Comparison of ENCODE assay signal across 24 cellular contexts in the genomic region with DNA sequence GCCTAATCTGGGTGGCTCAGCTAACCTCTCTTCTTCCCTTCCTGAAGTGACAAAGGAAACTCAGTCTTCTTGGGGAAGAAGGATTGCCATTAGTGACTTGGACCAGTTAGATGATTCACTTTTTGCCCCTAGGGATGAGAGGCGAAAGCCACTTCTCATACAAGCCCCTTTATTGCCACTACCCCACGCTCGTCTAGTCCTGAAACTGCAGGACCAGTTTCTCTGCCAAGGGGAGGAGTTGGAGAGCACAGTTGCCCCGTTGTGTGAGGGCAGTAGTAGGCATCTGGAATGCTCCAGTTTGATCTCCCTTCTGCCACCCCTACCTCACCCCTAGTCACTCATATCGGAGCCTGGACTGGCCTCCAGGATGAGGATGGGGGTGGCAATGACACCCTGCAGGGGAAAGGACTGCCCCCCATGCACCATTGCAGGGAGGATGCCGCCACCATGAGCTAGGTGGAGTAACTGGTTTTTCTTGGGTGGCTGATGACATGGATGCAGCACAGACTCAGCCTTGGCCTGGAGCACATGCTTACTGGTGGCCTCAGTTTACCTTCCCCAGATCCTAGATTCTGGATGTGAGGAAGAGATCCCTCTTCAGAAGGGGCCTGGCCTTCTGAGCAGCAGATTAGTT. TPM values are rescaled to one million over a fixed set of nuclear protein-coding genes. Genes with fewer than 3 reads are reported as not detected.
DNase-seq lines count a peak whose midpoint lies in the region; ATAC-seq, FAIRE-seq and TF ChIP-seq lines count a peak whose summit lies in the region.
"Had no signal": no experiment of that assay in that cellular context is flagged by ENCODE, and none has a peak within 500 bp of the region (broad histone marks: within the 10 kb centered on the region; RNA-seq: fewer than 3 reads in every experiment).

No MANE protein-coding gene starts in this region.

- H3K27me3 Mint-ChIP-seq in CD14-positive monocyte (ENCODE audit: low read depth in 3 of 3): peaks cover 0 to 3% (median 3%) of the 10 kb centered on the region in 3 donors
- H3K27me3 Mint-ChIP-seq in CD4-positive, alpha-beta memory T cell: no peaks in the 10 kb centered on the region
- H3K27me3 Mint-ChIP-seq: natural killer cell treated with Interleukin-12 subunit alpha and Interleukin-12 subunit beta and Interleukin-15 and Interleukin-18, amount 100 ng/mL, for 72 hours had no signal

- H3K4me1 Mint-ChIP-seq in CD14-positive monocyte: peaks cover 32% of the 10 kb centered on the region
- peaks cover 9 to 35% (median 20%) of the 10 kb centered on the region in 4 donors for H3K4me1 Mint-ChIP-seq in CD4-positive, alpha-beta memory T cell

- H3K4me3 Mint-ChIP-seq in CD14-positive monocyte: no peak overlapping the region
- peak overlapping the region in 1 of 8 donors; percentile 16 for H3K4me3 Mint-ChIP-seq in CD4-positive, alpha-beta memory T cell
- H3K4me3 Mint-ChIP-seq: activated T-cell treated with anti-CD3 and anti-CD28 coated beads, Interleukin-2, amount 50 U/mL, for 4 hours; natural killer cell treated with Interleukin-12 subunit alpha and Interleukin-12 subunit beta and Interleukin-15 and Interleukin-18, amount 100 ng/mL, for 72 hours had no signal

- no peaks in the 10 kb centered on the region for H3K9me3 ChIP-seq in adipocyte (ENCODE audit: control insufficient read depth, low read length)
- no peaks in the 10 kb centered on the region for H3K9me3 ChIP-seq in CD4-positive, alpha-beta memory T cell (ENCODE audit: control insufficient read depth in 1 of 2, low read length in 2 of 2)
- H3K9me3 ChIP-seq: stomach had no signal

- peak overlapping the region; percentile 13 for H3K9ac ChIP-seq in adipocyte (ENCODE audit: low read length)

- TF ChIP-seq POLR2A in GM12892 (IDR thresholded peaks at IDR 0.05; ENCODE audit: low read depth, low read length): no peak
- TF ChIP-seq POLR2A in H54 (IDR thresholded peaks at IDR 0.05; ENCODE audit: low read depth, low read length): no peak

- peak overlapping the region in 3 of 7 donors; percentile 2 to 36 (median 23) for H3K27ac Mint-ChIP-seq in CD14-positive monocyte
- peak overlapping the region in 3 of 7 donors; percentile 60 to 71 (median 66) for H3K27ac Mint-ChIP-seq in CD4-positive, alpha-beta memory T cell
- H3K27ac Mint-ChIP-seq: natural killer cell treated with Interleukin-12 subunit alpha and Interleukin-12 subunit beta and Interleukin-15 and Interleukin-18, amount 100 ng/mL, for 72 hours had no signal

- no peak overlapping the region for H3K27ac ChIP-seq in CD4-positive, alpha-beta memory T cell (ENCODE audit: low read depth, low read length)
- H3K27ac ChIP-seq: brain microvascular endothelial cell, coronary artery, stomach had no signal

- H3K4me1 ChIP-seq in adipocyte (ENCODE audit: control insufficient read depth, insufficient read depth, low read length): peaks cover 16% of the 10 kb centered on the region
- H3K4me1 ChIP-seq in CD4-positive, alpha-beta memory T cell (ENCODE audit: insufficient read depth, low read length): peaks cover 20% of the 10 kb centered on the region

- FAIRE-seq in GM12892 (lab: Jason Lieb, UNC): peak; percentile 62
- FAIRE-seq in H54 (lab: Jason Lieb, UNC): no peak
- FAIRE-seq: G401.6, K562 had no signal

- H3K27me3 ChIP-seq in adipocyte (replicated peaks; ENCODE audit: control insufficient read depth, insufficient read depth, low read length): no peaks in the 10 kb centered on the region
- H3K27me3 ChIP-seq in CD4-positive, alpha-beta memory T cell (ENCODE audit: insufficient read depth, low read length): no peaks in the 10 kb centered on the region
- H3K27me3 ChIP-seq: brain microvascular endothelial cell, stomach had no signal

- POLR2A ChIA-PET in CD4-positive, alpha-beta memory T cell (lab: Charles Lee; ENCODE audit: partially characterized antibody): no interaction called here

- intact Hi-C loops in CD14-positive monocyte (cut with micrococcal nuclease): loop anchor here (5.0 to 10.0 kb wide), 3 partner anchors 66 to 354 kb away; no protein-coding TSS in a partner anchor
- intact Hi-C loops in CD4-positive, alpha-beta memory T cell (cut with micrococcal nuclease): loop anchor here (5.0 kb wide), 1 partner anchor 351 kb away; no protein-coding TSS in a partner anchor

- H3K9me3 Mint-ChIP-seq in CD14-positive monocyte: no peaks in the 10 kb centered on the region
- H3K9me3 Mint-ChIP-seq in CD4-positive, alpha-beta memory T cell: no peaks in the 10 kb centered on the region
- H3K9me3 Mint-ChIP-seq: activated T-cell treated with anti-CD3 and anti-CD28 coated beads, Interleukin-2, amount 50 U/mL, for 4 hours; natural killer cell treated with Interleukin-12 subunit alpha and Interleukin-12 subunit beta and Interleukin-15 and Interleukin-18, amount 100 ng/mL, for 72 hours had no signal

- H3K36me3 Mint-ChIP-seq in CD14-positive monocyte: peaks cover 48 to 61% of the 10 kb centered on the region in 2 donors
- H3K36me3 Mint-ChIP-seq in CD4-positive, alpha-beta memory T cell: no peaks in the 10 kb centered on the region
- H3K36me3 Mint-ChIP-seq: natural killer cell treated with Interleukin-12 subunit alpha and Interleukin-12 subunit beta and Interleukin-15 and Interleukin-18, amount 100 ng/mL, for 72 hours had no signal

- CTCF ChIA-PET in CD4-positive, alpha-beta memory T cell (lab: Charles Lee; ENCODE audit: partially characterized antibody): interaction anchor here (1.0 to 6.0 kb wide), 6 partner anchors 8 to 522 kb away, joined by 3 to 229 read pairs (median 4); no protein-coding TSS in a partner anchor

- DNase-seq in CD14-positive monocyte (ENCODE audit: low spot score) (peak; percentile 16), GM12892 (ENCODE audit: insufficient read length) (no peak), adipocyte (ENCODE audit: low read depth) (no peak), mesenteric fat pad (ENCODE audit: low spot score) (peak; percentile 74), LoVo (ENCODE audit: low spot score) (no peak), H54 (ENCODE audit: insufficient read length, low spot score) (no peak)
- DNase-seq in CD4-positive, alpha-beta memory T cell: no peak
- DNase-seq: activated CD4-positive, alpha-beta T cell treated with anti-CD3 and anti-CD28 coated beads, Interleukin-2, amount 50 U/mL, for 1 hour; activated T-cell treated with anti-CD3 and anti-CD28 coated beads, Interleukin-2, amount 50 U/mL, for 4 hours; AML-193; brain microvascular endothelial cell; kidney glomerular epithelial cell; NCI-H1092 treated with DMSO at 0.1 percent for 48 hours; NCI-H2029 treated with DMSO at 0.1 percent for 48 hours; NCI-H446; NK-92 treated with Interleukin-12 subunit alpha and Interleukin-12 subunit beta, amount 100 ng/mL, for 24 hours; stimulated activated CD4-positive, alpha-beta T cell treated with anti-CD3 and anti-CD28 coated beads, Interleukin-4, amount 100 ng/mL, for 1 hour; stomach had no signal

- no peak for TF ChIP-seq CTCF in CD14-positive monocyte (IDR thresholded peaks at IDR 0.05)

- no peak overlapping the region for H3K4me3 ChIP-seq in adipocyte (ENCODE audit: low read length)
- H3K4me3 ChIP-seq in CD4-positive, alpha-beta memory T cell (ENCODE audit: low read length in 2 of 2): no peak overlapping the region
- H3K4me3 ChIP-seq: coronary artery, K562, smooth muscle cell, stomach had no signal

- H3K36me3 ChIP-seq in adipocyte (ENCODE audit: control insufficient read depth, insufficient read depth, low read length, severe bottlenecking): peaks cover 77% of the 10 kb centered on the region
- H3K36me3 ChIP-seq in CD4-positive, alpha-beta memory T cell (ENCODE audit: insufficient read depth, low read length): no peaks in the 10 kb centered on the region
- H3K36me3 ChIP-seq: brain microvascular endothelial cell had no signal

- no peak for ATAC-seq in GM21528 (IDR thresholded peaks at IDR 0.05; ENCODE audit: low FRiP score, unreplicated experiment)
- ATAC-seq: K562; natural killer cell treated with Interleukin-12 subunit alpha and Interleukin-12 subunit beta and Interleukin-15 and Interleukin-18, amount 100 ng/mL, for 72 hours had no signal

RNA-seq across cellular contexts. Expression of a gene that starts 14.2 kb away (rescaled TPM):
- polyA plus RNA-seq in CD14-positive monocyte: 10 to 100 TPM; 13.7 to 20.0 TPM
- polyA plus RNA-seq in GM12892 (2012; ENCODE audit: missing spikeins): 34.1 TPM
- 80.4 TPM for total RNA-seq in mesenteric fat pad
- total RNA-seq in CD4-positive, alpha-beta memory T cell: 10 to 100 TPM; 22.0 to 32.2 TPM
- 10 to 100 TPM; 11.2 to 20.5 TPM for polyA plus RNA-seq in CD4-positive, alpha-beta memory T cell

RNA-seq across cellular contexts. Expression of a gene that starts 32.3 kb away (rescaled TPM):
- polyA plus RNA-seq in CD14-positive monocyte: 10 to 100 TPM in 1 of 2 donors, 1 to 10 TPM in 1; 7.0 to 18.4 TPM
- polyA plus RNA-seq in GM12892 (2012; ENCODE audit: missing spikeins): 11.6 TPM
- 337 TPM for total RNA-seq in mesenteric fat pad
- under 1 TPM; 0.17 to 0.35 TPM for total RNA-seq in CD4-positive, alpha-beta memory T cell
- polyA plus RNA-seq in CD4-positive, alpha-beta memory T cell: under 1 TPM; 0.08 to 0.38 TPM

Comparison
In these comparisons a context has a peak if more than half of its experiments do, and no peak if none do; other contexts are left out.
1. DNase-seq: peak in CD14-positive monocyte (single experiment) and mesenteric fat pad (single experiment); none in GM12892 (single experiment), adipocyte (single experiment), LoVo (single experiment), H54 (single experiment) and CD4-positive, alpha-beta memory T cell (0 of 5).
2. RNA of a gene that starts 32.3 kb away (total RNA-seq): 337 TPM in mesenteric fat pad (single experiment); 0.17 to 0.35 TPM in CD4-positive, alpha-beta memory T cell; every median in the first group is over 100 times any median in the second.